ENCODE assay signal across 16 cellular contexts in genomic region chrX:154420402-154420756, GRCh38. TPM values are rescaled to one million over a fixed set of nuclear protein-coding genes. Genes with fewer than 3 reads are reported as not detected.
DNase-seq lines count a peak whose midpoint lies in the region; ATAC-seq and TF ChIP-seq lines count a peak whose summit lies in the region.
"Had no signal": no experiment of that assay in that cellular context is flagged by ENCODE, and none has a peak within 500 bp of the region (broad histone marks: within the 10 kb centered on the region; RNA-seq: fewer than 3 reads in every experiment).

No MANE protein-coding gene starts in this region.

- H3K27me3 ChIP-seq in heart right ventricle: no peaks in the 10 kb centered on the region

- intact Hi-C loops in Right ventricle myocardium inferior (cut with DNase I) (no loop called here), cardiac septum (cut with DNase I) (no loop called here), heart right ventricle (cut with DNase I) (no loop called here), mucosa of descending colon (cut with DNase I, micrococcal nuclease) (no loop called here)

- H3K9me3 Mint-ChIP-seq in stimulated activated effector memory CD8-positive, alpha-beta T cell treated with anti-CD3 and anti-CD28 coated beads, Interleukin-12 subunit alpha, Interleukin-12 subunit beta, amount 100 ng/mL, for 72 hours: no peaks in the 10 kb centered on the region

- no peaks in the 10 kb centered on the region for H3K9me3 ChIP-seq in heart right ventricle
- H3K9me3 ChIP-seq in mucosa of descending colon: no peaks in the 10 kb centered on the region

- peak; percentile 35 for ATAC-seq in Right ventricle myocardium inferior
- peak in 7 of 8 donors; percentile 17 to 56 (median 35) for ATAC-seq in heart right ventricle
- peak; percentile 16 for ATAC-seq in mucosa of descending colon
- ATAC-seq in stimulated activated effector memory CD8-positive, alpha-beta T cell treated with anti-CD3 and anti-CD28 coated beads, Interleukin-12 subunit alpha, Interleukin-12 subunit beta, amount 100 ng/mL, for 72 hours: no peak

- WGBS in heart right ventricle, 2 donors: 23 to 48% methylated on average over 10 of the region's 10 CpGs

- H3K4me1 ChIP-seq in heart right ventricle (peaks cover 0 to 22% (median 0%) of the 10 kb centered on the region in 9 donors), mucosa of descending colon (ENCODE audit: low read depth) (no peaks in the 10 kb centered on the region)

- H3K27ac Mint-ChIP-seq in stimulated activated effector memory CD8-positive, alpha-beta T cell treated with anti-CD3 and anti-CD28 coated beads, Interleukin-12 subunit alpha, Interleukin-12 subunit beta, amount 100 ng/mL, for 72 hours: peak overlapping the region; percentile 23

- H3K4me3 ChIP-seq in heart right ventricle (peak overlapping the region in 7 of 10 donors; percentile 12 to 42 (median 32)), mucosa of descending colon (no peak overlapping the region)

- H3K27ac ChIP-seq in heart right ventricle: peak overlapping the region; percentile 20 to 86 (median 74)
- H3K27ac ChIP-seq: HL-60 had no signal

- H3K4me1 Mint-ChIP-seq in stimulated activated effector memory CD8-positive, alpha-beta T cell treated with anti-CD3 and anti-CD28 coated beads, Interleukin-12 subunit alpha, Interleukin-12 subunit beta, amount 100 ng/mL, for 72 hours: no peaks in the 10 kb centered on the region

- H3K36me3 ChIP-seq in heart right ventricle: peaks cover 0 to 6% (median 0%) of the 10 kb centered on the region in 9 donors
- H3K36me3 ChIP-seq in mucosa of descending colon (ENCODE audit: low read depth): no peaks in the 10 kb centered on the region

- DNase-seq in Right ventricle myocardium inferior (ENCODE audit: missing footprints) (no peak), cardiac septum (ENCODE audit: low spot score) (no peak), heart right ventricle (no peak), mucosa of descending colon (no peak), RKO (ENCODE audit: low spot score) (no peak), SW 1271 (lab: John Stamatoyannopoulos, UW) (no peak)
- DNase-seq in stimulated activated effector memory CD8-positive, alpha-beta T cell treated with anti-CD3 and anti-CD28 coated beads, Interleukin-12 subunit alpha, Interleukin-12 subunit beta, amount 100 ng/mL, for 72 hours (ENCODE audit: low spot score in 2 of 2): no peak
- no peak for DNase-seq in stimulated activated naive CD4-positive, alpha-beta T cell (lab: John Stamatoyannopoulos, UW)
- DNase-seq: Calu3, DND-41, NCI-H1048, NCI-H2029 treated with DMSO at 0.1 percent for 48 hours, NCI-H446 treated with DMSO at 0.1 percent for 48 hours, NCI-H526, OCI-M1 had no signal

- no peak overlapping the region for H3K4me3 Mint-ChIP-seq in stimulated activated effector memory CD8-positive, alpha-beta T cell treated with anti-CD3 and anti-CD28 coated beads, Interleukin-12 subunit alpha, Interleukin-12 subunit beta, amount 100 ng/mL, for 72 hours

- TF ChIP-seq CTCF in heart right ventricle (IDR thresholded peaks at IDR 0.05) (no peak), mucosa of descending colon (IDR thresholded peaks at IDR 0.05) (no peak)

- peaks cover 11% of the 10 kb centered on the region for H3K36me3 Mint-ChIP-seq in stimulated activated effector memory CD8-positive, alpha-beta T cell treated with anti-CD3 and anti-CD28 coated beads, Interleukin-12 subunit alpha, Interleukin-12 subunit beta, amount 100 ng/mL, for 72 hours

RNA-seq across cellular contexts. Expression of gene ATP6AP1, which starts 8.1 kb away (rescaled TPM):
- 83.0 TPM for total RNA-seq in Right ventricle myocardium inferior
- 86.1 TPM for total RNA-seq in cardiac septum
- total RNA-seq in heart right ventricle: 100 to 1,000 TPM in 3 of 10 donors, 10 to 100 TPM in 7; 69.5 to 113 (median 90.6) TPM
- polyA plus RNA-seq in heart right ventricle: 100 to 1,000 TPM in 1 of 2 donors, 10 to 100 TPM in 1; 26.0 to 103 TPM
- 10 to 100 TPM; 78.1 to 95.8 (median 95.2) TPM for total RNA-seq in mucosa of descending colon

RNA-seq across cellular contexts. Expression of gene TAFAZZIN, which starts 9.0 kb away (rescaled TPM):
- total RNA-seq in Right ventricle myocardium inferior (36.1 TPM), cardiac septum (41.6 TPM), heart right ventricle (10 to 100 TPM; 28.4 to 42.6 (median 33.7) TPM), mucosa of descending colon (10 to 100 TPM; 38.2 to 44.7 (median 43.2) TPM)
- polyA plus RNA-seq in heart right ventricle: 100 to 1,000 TPM in 1 of 2 donors, 10 to 100 TPM in 1; 38.2 to 112 TPM

RNA-seq across cellular contexts. Expression of gene DNASE1L1, which starts 11.3 kb away (rescaled TPM):
- 52.3 TPM for total RNA-seq in Right ventricle myocardium inferior
- total RNA-seq in cardiac septum: 32.9 TPM
- 10 to 100 TPM; 35.2 to 57.1 (median 46.9) TPM for total RNA-seq in heart right ventricle
- polyA plus RNA-seq in heart right ventricle: 10 to 100 TPM; 27.2 to 55.0 TPM
- total RNA-seq in mucosa of descending colon: 10 to 100 TPM; 18.1 to 30.8 (median 25.6) TPM

RNA-seq across cellular contexts. Expression of gene GDI1, which starts 16.6 kb away (rescaled TPM):
- 85.2 TPM for total RNA-seq in Right ventricle myocardium inferior
- total RNA-seq in cardiac septum: 114 TPM
- 100 to 1,000 TPM in 1 of 10 donors, 10 to 100 TPM in 9; 67.5 to 101 (median 77.5) TPM for total RNA-seq in heart right ventricle
- 100 to 1,000 TPM; 111 to 117 TPM for polyA plus RNA-seq in heart right ventricle
- total RNA-seq in mucosa of descending colon: 100 to 1,000 TPM in 1 of 3 donors, 10 to 100 TPM in 2; 67.1 to 117 (median 68.1) TPM

RNA-seq across cellular contexts. Expression of gene RPL10, which starts 22.2 kb away (rescaled TPM):
- 2,181 TPM for total RNA-seq in Right ventricle myocardium inferior
- total RNA-seq in cardiac septum: 1,520 TPM
- 1,000 to 10,000 TPM; 1,543 to 2,503 (median 1,867) TPM for total RNA-seq in heart right ventricle
- 1,000 to 10,000 TPM; 2,102 to 7,085 TPM for polyA plus RNA-seq in heart right ventricle
- 1,000 to 10,000 TPM; 2,179 to 2,606 (median 2,424) TPM for total RNA-seq in mucosa of descending colon
